Comparison of ENCODE assay signal across 11 cellular contexts in genomic region chr13:68727165-68727564, GRCh38.
"Had no signal": no experiment of that assay in that cellular context is flagged by ENCODE, and none has a peak within 500 bp of the region (broad histone marks: within the 10 kb centered on the region; RNA-seq: fewer than 3 reads in every experiment).

No MANE protein-coding gene starts in this region.

- DNase-seq: activated CD4-positive, alpha-beta T cell treated with anti-CD3 and anti-CD28 coated beads for 48 hours; activated CD8-positive, alpha-beta memory T cell treated with anti-CD3 and anti-CD28 coated beads, Interleukin-2, amount 50 U/mL, for 48 hours; activated CD8-positive, alpha-beta T cell treated with anti-CD3 and anti-CD28 coated beads, Interleukin-2, amount 10 ng/mL, durations not matched to agents 7 days and 5 days; effector memory CD8-positive, alpha-beta T cell; erythroblast; left cardiac atrium; lower lobe of right lung; midbrain; small intestine had no signal

- H3K9me3 ChIP-seq: ascending aorta, lower lobe of right lung, neutrophil had no signal

- H3K27ac ChIP-seq: ascending aorta, lower lobe of right lung, neutrophil had no signal

- H3K4me3 ChIP-seq: ascending aorta, lower lobe of right lung had no signal

- H3K36me3 ChIP-seq: ascending aorta, lower lobe of right lung, neutrophil had no signal
